Comparison of ENCODE assay signal across 1 cellular context in genomic region chr5:39177629-39177959, GRCh38.
A peak's percentile ranks its signal among the peaks of the same experiment; 100 is the strongest.
TF ChIP-seq lines count a peak whose summit lies in the region.

No MANE protein-coding gene starts in this region.

TF ChIP-seq in K562, 482 proteins besides CTCF, POLR2A, EP300 and RAD21 (continued from another document and continues in another):
- TF ChIP-seq, protein P1, sequence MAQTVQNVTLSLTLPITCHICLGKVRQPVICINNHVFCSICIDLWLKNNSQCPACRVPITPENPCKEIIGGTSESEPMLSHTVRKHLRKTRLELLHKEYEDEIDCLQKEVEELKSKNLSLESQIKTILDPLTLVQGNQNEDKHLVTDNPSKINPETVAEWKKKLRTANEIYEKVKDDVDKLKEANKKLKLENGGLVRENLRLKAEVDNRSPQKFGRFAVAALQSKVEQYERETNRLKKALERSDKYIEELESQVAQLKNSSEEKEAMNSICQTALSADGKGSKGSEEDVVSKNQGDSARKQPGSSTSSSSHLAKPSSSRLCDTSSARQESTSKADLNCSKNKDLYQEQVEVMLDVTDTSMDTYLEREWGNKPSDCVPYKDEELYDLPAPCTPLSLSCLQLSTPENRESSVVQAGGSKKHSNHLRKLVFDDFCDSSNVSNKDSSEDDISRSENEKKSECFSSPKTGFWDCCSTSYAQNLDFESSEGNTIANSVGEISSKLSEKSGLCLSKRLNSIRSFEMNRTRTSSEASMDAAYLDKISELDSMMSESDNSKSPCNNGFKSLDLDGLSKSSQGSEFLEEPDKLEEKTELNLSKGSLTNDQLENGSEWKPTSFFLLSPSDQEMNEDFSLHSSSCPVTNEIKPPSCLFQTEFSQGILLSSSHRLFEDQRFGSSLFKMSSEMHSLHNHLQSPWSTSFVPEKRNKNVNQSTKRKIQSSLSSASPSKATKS (CRISPR knock-in tag; IDR thresholded peaks at IDR 0.05): no peak
- TF ChIP-seq ARID2 (IDR thresholded peaks at IDR 0.05) (no peak), LCOR (CRISPR knock-in tag; IDR thresholded peaks at IDR 0.05) (no peak), XRCC5 (IDR thresholded peaks at IDR 0.05; ENCODE audit: low read depth, low read length) (no peak), ZC3H11A (IDR thresholded peaks at IDR 0.05; ENCODE audit: low read depth, low read length) (no peak), TEAD4 (IDR thresholded peaks at IDR 0.05; ENCODE audit: low read length) (peak; percentile 30; the same call in 1 of the 2 replicates), TEAD4 (CRISPR knock-in tag; IDR thresholded peaks at IDR 0.05; ENCODE audit: borderline replicate concordance) (no peak), BRD9 (IDR thresholded peaks at IDR 0.05; ENCODE audit: low read depth, partially characterized antibody) (no peak), ZNF507 (tag; conservative IDR thresholded peaks at IDR 0.05) (no peak), CSDE1 (IDR thresholded peaks at IDR 0.05) (no peak), NBN (IDR thresholded peaks at IDR 0.05; ENCODE audit: low read depth) (0 out of 2 replicates have a peak, but pooled peaks have one; percentile 32), TCF7L2 (IDR thresholded peaks at IDR 0.05; ENCODE audit: low read depth, low read length) (no peak), ADNP (tag; IDR thresholded peaks at IDR 0.05) (no peak), CBFB (CRISPR knock-in tag; IDR thresholded peaks at IDR 0.05) (no peak), NFYB (IDR thresholded peaks at IDR 0.05; ENCODE audit: extremely low read depth, insufficient read length) (no peak), DEAF1 (CRISPR knock-in tag; IDR thresholded peaks at IDR 0.05) (no peak), SREBF1 (IDR thresholded peaks at IDR 0.05; ENCODE audit: borderline replicate concordance, low read depth, low read length) (no peak), RAD51 (IDR thresholded peaks at IDR 0.05; ENCODE audit: borderline replicate concordance, low read depth) (no peak), NFIX (CRISPR knock-in tag; IDR thresholded peaks at IDR 0.05; ENCODE audit: low read depth) (no peak), ARID1B (IDR thresholded peaks at IDR 0.05) (peak; percentile 71), MEIS2 (IDR thresholded peaks at IDR 0.05; ENCODE audit: partially characterized antibody) (no peak), DPF2 (IDR thresholded peaks at IDR 0.05) (peak; percentile 27; the same call in 1 of the 2 replicates), CBX5 (IDR thresholded peaks at IDR 0.05; ENCODE audit: borderline replicate concordance, low read depth) (no peak), HDAC3 (IDR thresholded peaks at IDR 0.05; ENCODE audit: borderline replicate concordance, partially characterized antibody) (peak; percentile 12), TAF7 (tag; IDR thresholded peaks at IDR 0.05) (no peak), ZNF217 (CRISPR knock-in tag; IDR thresholded peaks at IDR 0.05) (no peak), LEF1 (IDR thresholded peaks at IDR 0.05) (peak; percentile 58; the same call in 1 of the 2 replicates), ZNF146 (CRISPR knock-in tag; IDR thresholded peaks at IDR 0.05; ENCODE audit: unreplicated experiment) (no peak), DDX20 (tag; IDR thresholded peaks at IDR 0.05; ENCODE audit: low read depth) (no peak), CTBP1 (IDR thresholded peaks at IDR 0.05; ENCODE audit: borderline replicate concordance) (no peak), ZNF174 (CRISPR knock-in tag; IDR thresholded peaks at IDR 0.05) (0 out of 2 replicates have a peak, but pooled peaks have one; percentile 28), ZNF766 (CRISPR knock-in tag; conservative IDR thresholded peaks at IDR 0.05) (0 out of 2 replicates have a peak, but pooled peaks have one; percentile 2), MCM7 (IDR thresholded peaks at IDR 0.05) (no peak), CUX1 (CRISPR knock-in tag; IDR thresholded peaks at IDR 0.05) (no peak), STAT5A (IDR thresholded peaks at IDR 0.05; ENCODE audit: borderline replicate concordance, low read length) (no peak), PRPF4 (IDR thresholded peaks at IDR 0.05; ENCODE audit: insufficient read depth, low read depth, low read length, poor library complexity, severe bottlenecking) (no peak), SUPT5H (IDR thresholded peaks at IDR 0.05) (no peak), ZKSCAN3 (CRISPR knock-in tag; IDR thresholded peaks at IDR 0.05) (no peak), GTF2F1 (IDR thresholded peaks at IDR 0.05; ENCODE audit: low read depth, low read length) (no peak), EHMT2 (IDR thresholded peaks at IDR 0.05) (no peak), ESRRB (CRISPR knock-in tag; IDR thresholded peaks at IDR 0.05; ENCODE audit: borderline replicate concordance) (no peak), TBL1XR1 (IDR thresholded peaks at IDR 0.05; ENCODE audit: low read length in 2 of 2) (no peak), FOXJ3 (CRISPR knock-in tag; IDR thresholded peaks at IDR 0.05) (no peak), ZNF431 (CRISPR knock-in tag; IDR thresholded peaks at IDR 0.05) (no peak), NCOA6 (IDR thresholded peaks at IDR 0.05) (no peak), ZNF668 (CRISPR knock-in tag; IDR thresholded peaks at IDR 0.05) (no peak), RBM25 (IDR thresholded peaks at IDR 0.05; ENCODE audit: low read depth, low read length, severe bottlenecking) (no peak), SRSF9 (IDR thresholded peaks at IDR 0.05; ENCODE audit: borderline replicate concordance, low read depth, low read length) (no peak), SNAPC5 (CRISPR knock-in tag; IDR thresholded peaks at IDR 0.05) (no peak), PHB2 (IDR thresholded peaks at IDR 0.05; ENCODE audit: low read depth) (no peak), CXXC5 (CRISPR knock-in tag; IDR thresholded peaks at IDR 0.05) (peak; percentile 65), ARID3A (IDR thresholded peaks at IDR 0.05; ENCODE audit: borderline replicate concordance, low read depth, low read length) (no peak), CAMTA2 (CRISPR knock-in tag; conservative IDR thresholded peaks at IDR 0.05) (no peak), POLR3G (IDR thresholded peaks at IDR 0.05; ENCODE audit: extremely low read depth, insufficient read length, insufficient replicate concordance) (no peak), HOMEZ (CRISPR knock-in tag; IDR thresholded peaks at IDR 0.05) (no peak), TFAP4 (CRISPR knock-in tag; IDR thresholded peaks at IDR 0.05; ENCODE audit: borderline replicate concordance) (no peak), HLTF (IDR thresholded peaks at IDR 0.05) (no peak), SRSF1 (IDR thresholded peaks at IDR 0.05; ENCODE audit: low read depth, low read length) (no peak), MTA3 (IDR thresholded peaks at IDR 0.05; ENCODE audit: borderline replicate concordance) (no peak), ZNF79 (CRISPR knock-in tag; IDR thresholded peaks at IDR 0.05; ENCODE audit: low read depth) (no peak), TCF3 (CRISPR knock-in tag; IDR thresholded peaks at IDR 0.05) (peak; percentile 65)
- TF ChIP-seq, protein P2, sequence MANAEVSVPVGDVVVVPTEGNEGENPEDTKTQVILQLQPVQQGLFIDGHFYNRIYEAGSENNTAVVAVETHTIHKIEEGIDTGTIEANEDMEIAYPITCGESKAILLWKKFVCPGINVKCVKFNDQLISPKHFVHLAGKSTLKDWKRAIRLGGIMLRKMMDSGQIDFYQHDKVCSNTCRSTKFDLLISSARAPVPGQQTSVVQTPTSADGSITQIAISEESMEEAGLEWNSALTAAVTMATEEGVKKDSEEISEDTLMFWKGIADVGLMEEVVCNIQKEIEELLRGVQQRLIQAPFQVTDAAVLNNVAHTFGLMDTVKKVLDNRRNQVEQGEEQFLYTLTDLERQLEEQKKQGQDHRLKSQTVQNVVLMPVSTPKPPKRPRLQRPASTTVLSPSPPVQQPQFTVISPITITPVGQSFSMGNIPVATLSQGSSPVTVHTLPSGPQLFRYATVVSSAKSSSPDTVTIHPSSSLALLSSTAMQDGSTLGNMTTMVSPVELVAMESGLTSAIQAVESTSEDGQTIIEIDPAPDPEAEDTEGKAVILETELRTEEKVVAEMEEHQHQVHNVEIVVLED (CRISPR knock-in tag; IDR thresholded peaks at IDR 0.05): no peak
- TF ChIP-seq, protein P3, sequence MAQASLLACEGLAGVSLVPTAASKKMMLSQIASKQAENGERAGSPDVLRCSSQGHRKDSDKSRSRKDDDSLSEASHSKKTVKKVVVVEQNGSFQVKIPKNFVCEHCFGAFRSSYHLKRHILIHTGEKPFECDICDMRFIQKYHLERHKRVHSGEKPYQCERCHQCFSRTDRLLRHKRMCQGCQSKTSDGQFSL (CRISPR knock-in tag; IDR thresholded peaks at IDR 0.05): no peak
- TF ChIP-seq, protein P3 (tag; IDR thresholded peaks at IDR 0.05): no peak
